20 cellular contexts compared by ENCODE assay signal in genomic region chr12:122454739-122455138, GRCh38.
"Had no signal": no experiment of that assay in that cellular context is flagged by ENCODE, and none has a peak within 500 bp of the region (broad histone marks: within the 10 kb centered on the region; RNA-seq: fewer than 3 reads in every experiment).

No MANE protein-coding gene starts in this region.

- H3K9me3 ChIP-seq: gastroesophageal sphincter, heart left ventricle, spleen, testis, upper lobe of right lung had no signal

- H3K4me1 ChIP-seq: gastroesophageal sphincter, testis, upper lobe of right lung had no signal

- ATAC-seq: gastroesophageal sphincter, left ventricle myocardium superior, T-helper 17 cell had no signal

- H3K27ac Mint-ChIP-seq: progenitor cell of endocrine pancreas had no signal

- H3K9me3 Mint-ChIP-seq: activated CD4-positive, alpha-beta T cell treated with anti-CD3 and anti-CD28 coated beads, Interleukin-2, amount 10 ng/mL, durations not matched to agents 24 days and 14 days; activated T-cell treated with anti-CD3 and anti-CD28 coated beads, Interleukin-2, amount 50 U/mL, for 4 hours had no signal

- H3K4me3 ChIP-seq: gastroesophageal sphincter, heart left ventricle, spleen, testis, upper lobe of right lung had no signal

- H3K27me3 Mint-ChIP-seq: activated CD4-positive, alpha-beta T cell treated with anti-CD3 and anti-CD28 coated beads, Interleukin-2, amount 10 ng/mL, durations not matched to agents 24 days and 14 days; progenitor cell of endocrine pancreas; T-helper 17 cell had no signal

- H3K4me3 Mint-ChIP-seq: activated T-cell treated with anti-CD3 and anti-CD28 coated beads, Interleukin-2, amount 50 U/mL, for 4 hours had no signal

- DNase-seq: activated CD4-positive, alpha-beta T cell treated with anti-CD3 and anti-CD28 coated beads, Interleukin-2, amount 10 ng/mL, durations not matched to agents 24 days and 14 days; activated CD4-positive, CD25-positive, alpha-beta regulatory T cell; activated CD8-positive, alpha-beta memory T cell treated with anti-CD3 and anti-CD28 coated beads, Interleukin-2, amount 50 U/mL, for 48 hours; activated naive CD4-positive, alpha-beta T cell treated with Interleukin-2 at 50 U/mL for 16 hours; activated T-cell treated with anti-CD3 and anti-CD28 coated beads, Interleukin-2, amount 50 U/mL, for 4 hours; cerebellar nuclear complex; cortex of kidney; heart left ventricle; left ventricle myocardium superior; mammary epithelial cell; retina; spleen; stimulated activated CD4-positive, alpha-beta T cell treated with anti-CD3 and anti-CD28 coated beads, Interleukin-4, amount 100 ng/mL, for 1 hour; SW 1271; T-helper 17 cell; testis had no signal

- H3K27ac ChIP-seq: epithelial cell of prostate, gastroesophageal sphincter, heart left ventricle, testis, upper lobe of right lung had no signal

- H3K36me3 ChIP-seq: gastroesophageal sphincter, heart left ventricle, spleen, upper lobe of right lung had no signal

- H3K27me3 ChIP-seq: gastroesophageal sphincter, heart left ventricle, spleen, testis, upper lobe of right lung had no signal
